ENCODE assay signal across 8 cellular contexts in the genomic region with DNA sequence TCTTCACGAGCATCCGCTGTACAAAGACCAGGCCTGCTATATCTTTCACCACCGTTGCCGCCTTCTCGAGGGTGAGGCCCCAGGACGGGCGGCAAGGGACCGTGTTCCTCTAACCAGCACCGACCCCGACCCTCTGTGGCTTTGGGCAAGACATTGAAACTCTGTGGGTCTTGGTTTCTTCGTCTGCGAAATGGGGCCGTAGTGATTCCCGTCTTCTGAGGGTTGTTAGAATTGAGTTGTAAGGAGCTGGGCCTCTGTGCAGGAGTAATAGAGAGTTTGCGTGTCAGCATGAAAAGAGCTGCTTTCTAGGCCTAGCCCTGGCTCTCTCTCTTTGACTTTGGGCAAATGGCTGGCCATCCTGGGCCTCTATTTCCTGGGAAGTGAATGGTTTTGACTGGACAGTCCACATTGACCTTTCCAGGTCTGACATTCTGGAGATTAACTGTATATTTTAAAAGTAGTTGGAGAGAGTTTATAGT. TPM values are rescaled to one million over a fixed set of nuclear protein-coding genes. Genes with fewer than 3 reads are reported as not detected.
DNase-seq lines count a peak whose midpoint lies in the region; ATAC-seq and TF ChIP-seq lines count a peak whose summit lies in the region.

No MANE protein-coding gene starts in this region.

- H3K9me3 ChIP-seq in colonic mucosa (no peaks in the 10 kb centered on the region), muscle layer of duodenum (ENCODE audit: control insufficient read depth in 1 of 2, low read length in 2 of 2) (no peaks in the 10 kb centered on the region)

- intact Hi-C loops in colonic mucosa (cut with DNase I), result no loop called here

- no peak for ATAC-seq in HG02798 (IDR thresholded peaks at IDR 0.05; ENCODE audit: poor library complexity, unreplicated experiment)

- H3K4me1 ChIP-seq in colonic mucosa, result peaks cover 6% of the 10 kb centered on the region
- peaks cover 18 to 22% of the 10 kb centered on the region in 2 donors for H3K4me1 ChIP-seq in muscle layer of duodenum (ENCODE audit: control insufficient read depth in 1 of 2, insufficient read depth in 2 of 2, low read length in 2 of 2)

- H3K9ac ChIP-seq in colonic mucosa (ENCODE audit: low read depth in 2 of 2, low read length in 2 of 2), result peak overlapping the region; percentile 82 to 83

- H3K4me1 Mint-ChIP-seq in activated CD4-positive, alpha-beta T cell treated with anti-CD3 and anti-CD28 coated beads, Interleukin-2, amount 10 ng/mL, durations not matched to agents 7 days and 5 days, result peaks cover 37% of the 10 kb centered on the region

- CTCF ChIA-PET in activated CD4-positive, alpha-beta T cell treated with anti-CD3 and anti-CD28 coated beads, Interleukin-2, amount 10 ng/mL, durations not matched to agents 7 days and 5 days (lab: Charles Lee), result interaction anchor here (1.7 kb wide), 1 partner anchor 29 kb away, joined by 3 read pairs; no protein-coding TSS in a partner anchor

- H3K27me3 Mint-ChIP-seq in activated CD4-positive, alpha-beta T cell treated with anti-CD3 and anti-CD28 coated beads, Interleukin-2, amount 10 ng/mL, durations not matched to agents 7 days and 5 days, result no peaks in the 10 kb centered on the region

- POLR2A ChIA-PET in activated CD4-positive, alpha-beta T cell treated with anti-CD3 and anti-CD28 coated beads, Interleukin-2, amount 10 ng/mL, durations not matched to agents 7 days and 5 days (lab: Charles Lee), result no interaction called here

- H3K27me3 ChIP-seq in colonic mucosa, result no peaks in the 10 kb centered on the region
- H3K27me3 ChIP-seq in muscle layer of duodenum (ENCODE audit: low read depth, low read length), result no peaks in the 10 kb centered on the region

- H3K27ac ChIP-seq in colonic mucosa (peak overlapping the region; percentile 24), muscle layer of duodenum (ENCODE audit: low read length) (peak overlapping the region; percentile 60)

- H3K4me3 ChIP-seq in Jurkat, Clone E6-1 (ENCODE audit: low read length), result peak overlapping the region; percentile 74
- H3K4me3 ChIP-seq in colonic mucosa (peak overlapping the region; percentile 80), muscle layer of duodenum (ENCODE audit: low read depth in 1 of 2, low read length in 2 of 2) (peak overlapping the region; percentile 97 to 99)

- H3K4me3 Mint-ChIP-seq in activated CD4-positive, alpha-beta T cell treated with anti-CD3 and anti-CD28 coated beads, Interleukin-2, amount 10 ng/mL, durations not matched to agents 7 days and 5 days, result peak overlapping the region; percentile 83

- H3K36me3 Mint-ChIP-seq in activated CD4-positive, alpha-beta T cell treated with anti-CD3 and anti-CD28 coated beads, Interleukin-2, amount 10 ng/mL, durations not matched to agents 7 days and 5 days (ENCODE audit: low read depth), result peaks cover 18% of the 10 kb centered on the region

- H3K36me3 ChIP-seq in colonic mucosa (peaks cover 5% of the 10 kb centered on the region), muscle layer of duodenum (ENCODE audit: control insufficient read depth in 1 of 2, insufficient read depth in 2 of 2, low read length in 2 of 2) (peaks cover 13 to 21% of the 10 kb centered on the region in 2 donors)

- DNase-seq in activated CD4-positive, alpha-beta T cell treated with anti-CD3 and anti-CD28 coated beads, Interleukin-2, amount 10 ng/mL, durations not matched to agents 7 days and 5 days, result no peak
- DNase-seq in activated CD4-positive, alpha-beta T cell treated with anti-CD3 and anti-CD28 coated beads for 1 hour, result no peak
- no peak for DNase-seq in Jurkat, Clone E6-1 (ENCODE audit: low read depth, low spot score)
- DNase-seq in colonic mucosa (no peak), DMS114 treated with DMSO at 0.1 percent for 48 hours (lab: John Stamatoyannopoulos, UW; ENCODE audit: unreplicated experiment) (no peak), NCI-H748 treated with DMSO at 0.1 percent for 48 hours (lab: John Stamatoyannopoulos, UW) (no peak)

- peak overlapping the region; percentile 71 for H3K27ac Mint-ChIP-seq in activated CD4-positive, alpha-beta T cell treated with anti-CD3 and anti-CD28 coated beads, Interleukin-2, amount 10 ng/mL, durations not matched to agents 7 days and 5 days

- no peaks in the 10 kb centered on the region for H3K9me3 Mint-ChIP-seq in activated CD4-positive, alpha-beta T cell treated with anti-CD3 and anti-CD28 coated beads, Interleukin-2, amount 10 ng/mL, durations not matched to agents 7 days and 5 days

- no peak for TF ChIP-seq CTCF in colonic mucosa (IDR thresholded peaks at IDR 0.05)

RNA-seq across cellular contexts. Expression of a gene that starts 0.6 kb away (rescaled TPM):
- 10 to 100 TPM; 93.8 to 95.2 TPM for total RNA-seq in activated CD4-positive, alpha-beta T cell treated with anti-CD3 and anti-CD28 coated beads, Interleukin-2, amount 10 ng/mL, durations not matched to agents 7 days and 5 days
- 206 TPM for polyA plus RNA-seq in Jurkat, Clone E6-1 (2012; ENCODE audit: insufficient read depth, insufficient read length)
- total RNA-seq in colonic mucosa, result 100 to 1,000 TPM in 1 of 2 donors, 10 to 100 TPM in 1; 76.7 to 157 TPM

RNA-seq across cellular contexts. Expression of a gene that starts 0.7 kb away (rescaled TPM):
- 10 to 100 TPM; 10.8 to 13.4 TPM for total RNA-seq in activated CD4-positive, alpha-beta T cell treated with anti-CD3 and anti-CD28 coated beads, Interleukin-2, amount 10 ng/mL, durations not matched to agents 7 days and 5 days
- polyA plus RNA-seq in Jurkat, Clone E6-1 (2012; ENCODE audit: insufficient read depth, insufficient read length), result 10.4 TPM
- total RNA-seq in colonic mucosa, result 10 to 100 TPM in 1 of 2 donors, 1 to 10 TPM in 1; 3.6 to 12.1 TPM

RNA-seq across cellular contexts. Expression of a gene that starts 47.8 kb away (rescaled TPM):
- total RNA-seq in activated CD4-positive, alpha-beta T cell treated with anti-CD3 and anti-CD28 coated beads, Interleukin-2, amount 10 ng/mL, durations not matched to agents 7 days and 5 days, result not detected
- polyA plus RNA-seq in Jurkat, Clone E6-1 (2012; ENCODE audit: insufficient read depth, insufficient read length), result not detected
- under 1 TPM in 1 of 2 donors, not detected in 1; 0.10 TPM for total RNA-seq in colonic mucosa
